Comparison of ENCODE assay signal across 9 cellular contexts in genomic region chr21:33894736-33895288, GRCh38. TPM values are rescaled to one million over a fixed set of nuclear protein-coding genes. Genes with fewer than 3 reads are reported as not detected.
DNase-seq lines count a peak whose midpoint lies in the region; ATAC-seq, FAIRE-seq and TF ChIP-seq lines count a peak whose summit lies in the region.
"Had no signal": no experiment of that assay in that cellular context is flagged by ENCODE, and none has a peak within 500 bp of the region (broad histone marks: within the 10 kb centered on the region; RNA-seq: fewer than 3 reads in every experiment).

No MANE protein-coding gene starts in this region.

- 0 out of 2 replicates have a peak overlapping the region, but pooled peaks have one; percentile 21 for H2BK20ac ChIP-seq in IMR-90 (ENCODE audit: low read depth, low read length)

- H3K27me3 ChIP-seq in IMR-90 (ENCODE audit: control insufficient read depth, insufficient read depth, low read length) = no peaks in the 10 kb centered on the region

- WGBS in IMR-90 (ENCODE audit: extremely low coverage in 2 of 2, insufficient read length in 1 of 2), 2 experiments = 7% methylated on average over 6 of the region's 20 CpGs; no CpG with 5 or more reads in 1 of the 2 experiments

- H4K91ac ChIP-seq in IMR-90 (ENCODE audit: insufficient read depth, low read depth, low read length) = no peak overlapping the region

- ATAC-seq in IMR-90 (ENCODE audit: low read depth) (peak; percentile 92), HG02970 (IDR thresholded peaks at IDR 0.05; ENCODE audit: low FRiP score, unreplicated experiment) (no peak)

- H2AK9ac ChIP-seq in IMR-90 (replicated peaks; ENCODE audit: low read depth, low read length, poor library complexity) = peak overlapping the region; percentile 0

- H3K36me3 Mint-ChIP-seq in neural crest cell (ENCODE audit: low read depth) = no peaks in the 10 kb centered on the region

- H3K27ac Mint-ChIP-seq in neural crest cell (ENCODE audit: unreplicated experiment) = no peak overlapping the region

- in situ Hi-C loops in IMR-90 (cut with MboI; ENCODE audit: low sequenced_read_pairs) = no loop called here

- DNase-seq in D721Med (ENCODE audit: insufficient read length, low spot score) (peak; percentile 76), IMR-90 (peak; percentile 89), RCC 7860 (ENCODE audit: low spot score) (peak; percentile 65), fibroblast of villous mesenchyme (ENCODE audit: low read depth) (peak; percentile 87), neural crest cell (ENCODE audit: low read depth, low spot score) (peak; percentile 71)
- peak; percentile 24 to 35 for DNase-seq in activated T-helper 1 cell treated with anti-CD3 and anti-CD28 coated beads, Interleukin-2, amount 50 U/mL, for 16 hours (ENCODE audit: low read depth in 1 of 2, low spot score in 1 of 2)
- DNase-seq in stimulated activated naive CD4-positive, alpha-beta T cell treated with Interleukin-2 at 50 U/mL for 16 hours (lab: John Stamatoyannopoulos, UW) = peak; percentile 49

- H3K4me2 ChIP-seq in IMR-90 (ENCODE audit: low read depth, low read length) = peak overlapping the region; percentile 48

- H3K36me3 ChIP-seq in IMR-90 (ENCODE audit: control insufficient read depth, insufficient read depth, low read length) = no peaks in the 10 kb centered on the region

- H3K9ac ChIP-seq in IMR-90 (ENCODE audit: low read depth, low read length) = peak overlapping the region; percentile 17; the same call in 1 of the 2 replicates

- H3K4me3 Mint-ChIP-seq in neural crest cell = peak overlapping the region; percentile 35

- H3K18ac ChIP-seq in IMR-90 (ENCODE audit: low read depth, low read length) = no peak overlapping the region

- H2AK5ac ChIP-seq in IMR-90 (ENCODE audit: low read depth, low read length) = no peak overlapping the region

- intact Hi-C loops in IMR-90 (cut with micrococcal nuclease) = loop anchor here (1.0 to 5.0 kb wide), 4 partner anchors 68 to 290 kb away; no protein-coding TSS in a partner anchor

- H3K14ac ChIP-seq in IMR-90 (replicated peaks; ENCODE audit: low read depth, low read length) = peak overlapping the region; percentile 24; the same call in 1 of the 2 replicates

- peaks cover 17% of the 10 kb centered on the region for H3K4me1 ChIP-seq in IMR-90 (ENCODE audit: control insufficient read depth, insufficient read depth, low read length)

- no peaks in the 10 kb centered on the region for H3K9me3 Mint-ChIP-seq in neural crest cell

- no TSS peak for BruUV-seq in IMR-90 (replicated peaks; lab: Mats Ljungman, UMichigan)

- peak overlapping the region; percentile 1 for H3K4ac ChIP-seq in IMR-90 (ENCODE audit: low read depth, low read length)

- peak overlapping the region; percentile 22; the same call in 1 of the 2 replicates for H3K4me3 ChIP-seq in IMR-90 (ENCODE audit: insufficient read depth, low read depth, low read length)
- peak overlapping the region; percentile 42 for H3K4me3 ChIP-seq in fibroblast of villous mesenchyme (ENCODE audit: low read depth, low read length)

- no peak for TF ChIP-seq POLR2A in IMR-90 (IDR thresholded peaks at IDR 0.05; ENCODE audit: low read depth, low read length)

- TF ChIP-seq RAD21 in IMR-90 (IDR thresholded peaks at IDR 0.05; ENCODE audit: low read length) = peak; percentile 90

- H3K27me3 Mint-ChIP-seq in neural crest cell (ENCODE audit: low read depth) = no peaks in the 10 kb centered on the region

- H3K9me1 ChIP-seq in IMR-90 (ENCODE audit: insufficient read depth, low read length) = peaks cover 15% of the 10 kb centered on the region

- TF ChIP-seq CTCF in D721Med (IDR thresholded peaks at IDR 0.05; ENCODE audit: insufficient read depth, missing control alignments) (peak; percentile 60), IMR-90 (conservative IDR thresholded peaks at IDR 0.05; ENCODE audit: low read depth, low read length) (peak; percentile 87), fibroblast of villous mesenchyme (IDR thresholded peaks at IDR 0.05; ENCODE audit: insufficient read depth, low read depth, low read length) (peak; percentile 92), neural crest cell (conservative IDR thresholded peaks at IDR 0.05) (peak; percentile 73)

- peak overlapping the region; percentile 93 for H2AFZ ChIP-seq in IMR-90 (replicated peaks; ENCODE audit: low read length, poor library complexity)

- peaks cover 12% of the 10 kb centered on the region for H3K4me1 Mint-ChIP-seq in neural crest cell

- CTCF ChIA-PET in IMR-90 (lab: Yijun Ruan, JAX) = interaction anchor here (0.5 to 2.0 kb wide), 11 partner anchors 133 to 344 kb away, joined by 3 to 16 read pairs (median 3); partner anchors contain the start of gene ITSN1

- H3K23ac ChIP-seq in IMR-90 (ENCODE audit: low read depth, low read length) = no peak overlapping the region

- no peaks in the 10 kb centered on the region for H4K20me1 ChIP-seq in IMR-90 (ENCODE audit: insufficient read depth, low read length)

- FAIRE-seq in D721Med (lab: Jason Lieb, UNC) (no peak), RCC 7860 (lab: Jason Lieb, UNC) (no peak)

- H3K27ac ChIP-seq in IMR-90 (ENCODE audit: insufficient read depth, low read length) = no peak overlapping the region
- H3K27ac ChIP-seq: epithelial cell of prostate had no signal

- no peak overlapping the region for H3K56ac ChIP-seq in IMR-90 (ENCODE audit: extremely low read depth, insufficient read depth, low read length)

- POLR2A ChIA-PET in IMR-90 (lab: Charles Lee; ENCODE audit: unreplicated experiment) = interaction anchor here (0.5 kb wide), 1 partner anchor 236 kb away, joined by 6 read pairs; no protein-coding TSS in a partner anchor

- peak overlapping the region in 1 of 2 experiments; percentile 41; a peak in 1 of 4 replicates for H4K8ac ChIP-seq in IMR-90 (ENCODE audit: low read depth in 2 of 2, low read length in 2 of 2)

- no peak overlapping the region for H4K5ac ChIP-seq in IMR-90 (ENCODE audit: low read depth, low read length)

- no peaks in the 10 kb centered on the region for H3K9me3 ChIP-seq in IMR-90 (ENCODE audit: control insufficient read depth, insufficient read depth, low read length)

- no peak overlapping the region for H2BK15ac ChIP-seq in IMR-90 (ENCODE audit: low read depth, low read length)

- peak overlapping the region; percentile 44 for H2BK120ac ChIP-seq in IMR-90 (ENCODE audit: low read depth, low read length)

- H2BK5ac ChIP-seq in IMR-90 (ENCODE audit: low read depth, low read length, poor library complexity, severe bottlenecking) = no peak overlapping the region

- no peaks in the 10 kb centered on the region for H3K79me1 ChIP-seq in IMR-90 (ENCODE audit: low read depth in 1 of 2, low read length in 2 of 2)

- dilution Hi-C loops in IMR-90 (cut with HindIII; ENCODE audit: low sequenced_read_pairs, unreplicated experiment) = no loop called here

TF ChIP-seq in IMR-90, 13 proteins besides CTCF, POLR2A, EP300 and RAD21:
- TF ChIP-seq NFE2L2 (IDR thresholded peaks at IDR 0.05; ENCODE audit: low read depth, low read length) (peak; percentile 40; the same call in 1 of the 2 replicates), SMC3 (IDR thresholded peaks at IDR 0.05; ENCODE audit: low read depth, low read length) (peak; percentile 77), MXI1 (IDR thresholded peaks at IDR 0.05; ENCODE audit: borderline replicate concordance, low read depth, low read length) (peak; percentile 69; the same call in 1 of the 2 replicates), RFX5 (IDR thresholded peaks at IDR 0.05; ENCODE audit: low read depth, low read length) (no peak), CEBPB (IDR thresholded peaks at IDR 0.05; ENCODE audit: low read depth, low read length) (no peak), FOS (IDR thresholded peaks at IDR 0.05; ENCODE audit: low read depth, low read length) (no peak), MAZ (IDR thresholded peaks at IDR 0.05; ENCODE audit: borderline replicate concordance, low read depth, low read length) (peak; percentile 60; the same call in 1 of the 2 replicates), BHLHE40 (IDR thresholded peaks at IDR 0.05; ENCODE audit: low read depth, low read length) (no peak), ELK1 (IDR thresholded peaks at IDR 0.05; ENCODE audit: borderline replicate concordance, low read depth, low read length) (no peak), MAFK (IDR thresholded peaks at IDR 0.05; ENCODE audit: low read depth, low read length) (no peak)

RNA-seq across cellular contexts. Expression of gene ATP5PO, which starts 20.8 kb away (rescaled TPM):
- total RNA-seq in IMR-90 (2012; rRNA removed) (154 and 237 TPM in 2 replicates), fibroblast of villous mesenchyme (114 and 135 TPM in 2 replicates), neural crest cell (231 and 234 TPM in 2 replicates)
- 220 and 250 TPM in 2 replicates for polyA plus RNA-seq in IMR-90 (2012; rRNA removed)
- 150 and 346 TPM in 2 replicates for polyA plus RNA-seq in IMR-90 (2012; cell fraction: cytosol; rRNA removed)
- polyA plus RNA-seq in IMR-90 (2012; cell fraction: nucleus; rRNA removed; ENCODE audit: low replicate concordance) = 33.0 and 110 TPM in 2 replicates

Comparison
In these comparisons a context has a peak if more than half of its experiments do, and no peak if none do; other contexts are left out.
1. DNase-seq: peak in every context shown above with its lines; median percentile 89 in IMR-90; 87 in fibroblast of villous mesenchyme; 76 in D721Med; 71 in neural crest cell; 65 in RCC 7860; 49 in stimulated activated naive CD4-positive, alpha-beta T cell treated with Interleukin-2 at 50 U/mL for 16 hours; 30 in activated T-helper 1 cell treated with anti-CD3 and anti-CD28 coated beads, Interleukin-2, amount 50 U/mL, for 16 hours.